8 cellular contexts compared by ENCODE assay signal in genomic region chr16:71647391-71647790, GRCh38. TPM values are rescaled to one million over a fixed set of nuclear protein-coding genes. Genes with fewer than 3 reads are reported as not detected.
"Had no signal": no experiment of that assay in that cellular context is flagged by ENCODE, and none has a peak within 500 bp of the region (broad histone marks: within the 10 kb centered on the region; RNA-seq: fewer than 3 reads in every experiment).

No MANE protein-coding gene starts in this region.

- ATAC-seq: GM23338, K562 had no signal

- DNase-seq: H9, HCEC 1CT, IMR-90 had no signal

- H3K27ac ChIP-seq: HL-60 had no signal

- H3K4me2 ChIP-seq: GM23338 had no signal

- H3K4me3 ChIP-seq: GM23338, K562 had no signal

- FAIRE-seq: H1, H54, K562 had no signal

- H2AFZ ChIP-seq: GM23338 had no signal

RNA-seq across cellular contexts. Expression of gene MARVELD3, which starts 21.4 kb away (rescaled TPM):
- total RNA-seq: IMR-90, K562 had no signal
- polyA plus RNA-seq: IMR-90 had no signal
